ENCODE assay signal across 1 cellular context in genomic region chr11:118233377-118233776, GRCh38.
TF ChIP-seq lines count a peak whose summit lies in the region.

No MANE protein-coding gene starts in this region.

TF ChIP-seq in HCT116, 20 proteins besides CTCF, POLR2A, EP300 and RAD21:
- TF ChIP-seq ATF3 (IDR thresholded peaks at IDR 0.05) (no peak), CEBPB (IDR thresholded peaks at IDR 0.05; ENCODE audit: low read depth) (peak; percentile 23; the same call in 1 of the 2 replicates)
